8 cellular contexts compared by ENCODE assay signal in the genomic region with DNA sequence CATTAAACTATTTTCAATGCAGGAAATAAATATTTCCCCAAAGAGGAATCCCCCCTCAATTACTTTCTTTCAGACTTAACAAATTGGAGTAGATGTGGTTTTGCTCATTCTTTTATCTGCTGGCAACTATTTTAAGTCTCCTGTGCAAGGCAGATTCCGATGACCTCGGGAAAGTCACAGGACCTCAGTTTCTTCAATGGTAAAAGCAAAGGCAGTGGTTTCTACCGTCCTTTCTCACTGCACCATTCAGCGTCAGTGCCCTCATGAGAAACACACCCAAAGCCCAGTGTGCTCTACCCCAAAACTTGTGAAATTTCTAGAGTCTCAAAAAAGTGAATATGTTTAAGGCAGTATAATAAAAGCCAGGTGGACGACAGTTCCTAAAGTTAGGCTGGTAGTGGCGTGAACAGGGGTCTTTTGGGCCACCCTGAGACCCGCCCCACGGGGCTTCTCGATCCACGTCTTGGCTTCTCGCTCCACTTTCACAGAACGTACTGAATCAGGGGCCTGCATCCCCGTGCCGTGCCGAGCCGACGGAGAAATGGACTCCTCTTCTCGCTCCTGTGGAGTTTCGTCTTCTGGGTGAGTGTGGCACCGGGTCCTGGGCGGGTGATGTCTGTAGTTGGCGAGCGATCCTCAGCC. TPM values are rescaled to one million over a fixed set of nuclear protein-coding genes. Genes with fewer than 3 reads are reported as not detected.
DNase-seq lines count a peak whose midpoint lies in the region; ATAC-seq, FAIRE-seq and TF ChIP-seq lines count a peak whose summit lies in the region.

No MANE protein-coding gene starts in this region.

- no peak for TF ChIP-seq POLR2A in spleen (IDR thresholded peaks at IDR 0.05)

- peak; percentile 44 for FAIRE-seq in keratinocyte (lab: Jason Lieb, UNC)

- H3K27me3 ChIP-seq in H7 (ENCODE audit: control insufficient read depth, insufficient read depth, low read length): no peaks in the 10 kb centered on the region; the same call in 1 of the 2 replicates
- no peaks in the 10 kb centered on the region for H3K27me3 ChIP-seq in keratinocyte (ENCODE audit: control insufficient read depth, extremely low read depth, insufficient read depth, low read length)
- no peaks in the 10 kb centered on the region for H3K27me3 ChIP-seq in spleen (replicated peaks in 1 of 7)

- DNase-seq in GM03348 (ENCODE audit: low spot score): peak; percentile 74
- DNase-seq in H7: peak; percentile 14
- DNase-seq in NCI-H524 treated with DMSO at 0.1 percent for 48 hours (lab: John Stamatoyannopoulos, UW): peak; percentile 74
- peak; percentile 25 to 35 for DNase-seq in cardiac fibroblast (ENCODE audit: low read depth in 2 of 2)
- no peak for DNase-seq in keratinocyte (ENCODE audit: low read depth, low spot score)
- peak; percentile 87 for DNase-seq in spleen
- DNase-seq in KBM-7: no peak

- peak overlapping the region; percentile 98 for H3K9ac ChIP-seq in keratinocyte (ENCODE audit: control insufficient read depth, extremely low read depth, insufficient read depth, low read length)

- peak overlapping the region; percentile 97 for H3K27ac ChIP-seq in keratinocyte (ENCODE audit: control insufficient read depth, insufficient read depth, low read length)
- H3K27ac ChIP-seq in spleen: peak overlapping the region; percentile 93 to 97 (median 94)

- peaks cover 9% of the 10 kb centered on the region for H3K4me1 ChIP-seq in keratinocyte (ENCODE audit: control insufficient read depth, extremely low read depth, insufficient read depth, low read length)
- peaks cover 0 to 61% (median 33%) of the 10 kb centered on the region in 6 donors for H3K4me1 ChIP-seq in spleen

- WGBS in spleen, 5 donors: 0 to 4% (median 1%) methylated on average over 18 to 23 of the region's 23 CpGs

- no peaks in the 10 kb centered on the region for H3K9me1 ChIP-seq in keratinocyte (ENCODE audit: control insufficient read depth, extremely low read depth, insufficient read depth, low read length)

- no peaks in the 10 kb centered on the region for H3K36me3 ChIP-seq in H7 (replicated peaks; ENCODE audit: control insufficient read depth, insufficient read depth, low read length)
- H3K36me3 ChIP-seq in keratinocyte (ENCODE audit: control insufficient read depth in 2 of 2, extremely low read depth in 1 of 2, insufficient read depth in 2 of 2, low read length in 2 of 2): no peaks in the 10 kb centered on the region
- H3K36me3 ChIP-seq in spleen: no peaks in the 10 kb centered on the region

- TF ChIP-seq CTCF in cardiac fibroblast (IDR thresholded peaks at IDR 0.05; ENCODE audit: low read depth, low read length): no peak
- TF ChIP-seq CTCF in keratinocyte (optimal IDR thresholded peaks at IDR 0.05 in 1 of 3, IDR thresholded peaks at IDR 0.05 in 1 of 3, conservative IDR thresholded peaks at IDR 0.05 in 1 of 3; ENCODE audit: extremely low read depth in 1 of 3, insufficient read depth in 2 of 3, low read length in 3 of 3): no peak
- no peak for TF ChIP-seq CTCF in spleen (IDR thresholded peaks at IDR 0.05 in 8 of 11, conservative IDR thresholded peaks at IDR 0.05 in 3 of 11)

- ATAC-seq in GM21423 (IDR thresholded peaks at IDR 0.05; ENCODE audit: unreplicated experiment): no peak

- in situ Hi-C loops in KBM-7 (cut with MboI; ENCODE audit: low pct_unique_long_range_greater_than_20kb, low sequenced_read_pairs): no loop called here

- H3K4me3 ChIP-seq in H7 (ENCODE audit: insufficient read depth, low read depth, low read length) (peak overlapping the region; percentile 79), cardiac fibroblast (replicated peaks in 1 of 2; ENCODE audit: low read depth in 2 of 2, low read length in 2 of 2) (peak overlapping the region; percentile 74 to 88), keratinocyte (ENCODE audit: control insufficient read depth in 2 of 3, extremely low read depth in 1 of 3, insufficient read depth in 2 of 3, low read depth in 1 of 3, low read length in 3 of 3) (peak overlapping the region; percentile 83 to 93 (median 86)), spleen (peak overlapping the region; percentile 68 to 94 (median 88))

- dilution Hi-C loops in keratinocyte (cut with MboI; ENCODE audit: extremely low pct_ligation_motif_present, low sequenced_read_pairs): no loop called here

- intact Hi-C loops in spleen (cut with DNase I; ENCODE audit: low total_unique reads): loop anchor here (5.0 kb wide), 1 partner anchor 127 kb away; a partner anchor contains a TSS

- H3K4me2 ChIP-seq in keratinocyte (ENCODE audit: control insufficient read depth, extremely low read depth, insufficient read depth, low read depth, low read length): peak overlapping the region; percentile 85

- H3K9me3 ChIP-seq in keratinocyte (ENCODE audit: control insufficient read depth, low read depth, low read length) (no peaks in the 10 kb centered on the region), spleen (no peaks in the 10 kb centered on the region)

- H4K20me1 ChIP-seq in keratinocyte (ENCODE audit: control insufficient read depth, extremely low read depth, insufficient read depth, low read length): no peaks in the 10 kb centered on the region

- peaks cover 44% of the 10 kb centered on the region for H3K79me2 ChIP-seq in keratinocyte (ENCODE audit: control insufficient read depth, insufficient read depth, low read length)

- H2AFZ ChIP-seq in keratinocyte (ENCODE audit: control insufficient read depth, low read length): peak overlapping the region; percentile 60

RNA-seq across cellular contexts. Expression of a gene that starts 1.3 kb away (rescaled TPM):
- total RNA-seq in H7 (2014; rRNA removed; shearing (Covaris generic)): 33.3 and 53.0 TPM in 2 replicates
- polyA plus RNA-seq in keratinocyte: 24.4 to 43.1 TPM (median 32.8 TPM) in 3 replicates
- 164 TPM for polyA plus RNA-seq in keratinocyte (2011; ENCODE audit: low read depth)
- polyA plus RNA-seq in keratinocyte (2011; cell fraction: cytosol; rRNA removed): 22.3 and 48.7 TPM in 2 replicates
- polyA plus RNA-seq in keratinocyte (2011; cell fraction: nucleus; rRNA removed): 43.8 and 56.0 TPM in 2 replicates
- 31.6 and 43.1 TPM in 2 replicates for polyA plus RNA-seq in keratinocyte (2012; ENCODE audit: low replicate concordance)
- polyA minus RNA-seq in keratinocyte: 5.9 to 112 TPM (median 57.8 TPM) in 3 replicates
- 58.7 TPM for polyA minus RNA-seq in keratinocyte (2011; cell fraction: cytosol; rRNA and poly(A)+ RNA removed)
- polyA minus RNA-seq in keratinocyte (2011; cell fraction: nucleus; rRNA and poly(A)+ RNA removed): 48.2 and 107 TPM in 2 replicates
- 100 to 1,000 TPM; 103 to 189 (median 119) TPM for total RNA-seq in spleen
- 10 to 100 TPM; 10.1 to 16.5 (median 11.0) TPM for polyA plus RNA-seq in spleen

Comparison
In these comparisons a context has a peak if more than half of its experiments do, and no peak if none do; other contexts are left out.
1. DNase-seq: peak in GM03348 (single experiment), H7 (single experiment), NCI-H524 treated with DMSO at 0.1 percent for 48 hours (single experiment), cardiac fibroblast (2 of 2) and spleen (single experiment); none in keratinocyte (single experiment) and KBM-7 (single experiment).
2. Peak in every context shown above with its lines, with median percentiles within 50 percentile points of each other: H3K4me3 ChIP-seq.